Comparison of ENCODE assay signal across 9 cellular contexts in genomic region chr10:22321831-22322662, GRCh38. TPM values are rescaled to one million over a fixed set of nuclear protein-coding genes. Genes with fewer than 3 reads are reported as not detected.
DNase-seq lines count a peak whose midpoint lies in the region; ATAC-seq, FAIRE-seq and TF ChIP-seq lines count a peak whose summit lies in the region.
"Had no signal": no experiment of that assay in that cellular context is flagged by ENCODE, and none has a peak within 500 bp of the region (broad histone marks: within the 10 kb centered on the region; RNA-seq: fewer than 3 reads in every experiment).

No MANE protein-coding gene starts in this region.

- no peaks in the 10 kb centered on the region for H3K9me3 Mint-ChIP-seq in osteocyte (ENCODE audit: unreplicated experiment)

- no peak for TF ChIP-seq CTCF in AG09309 (IDR thresholded peaks at IDR 0.05; ENCODE audit: control insufficient read depth, insufficient read depth, low read depth, low read length, missing control alignments)
- TF ChIP-seq CTCF in osteocyte (IDR thresholded peaks at IDR 0.05): no peak

- peaks cover 9% of the 10 kb centered on the region for H3K36me3 Mint-ChIP-seq in osteocyte (ENCODE audit: unreplicated experiment)

- no peak for TF ChIP-seq POLR2A in H54 (IDR thresholded peaks at IDR 0.05; ENCODE audit: low read depth, low read length)

- peak overlapping the region; percentile 85 for H3K4me3 Mint-ChIP-seq in osteocyte (ENCODE audit: unreplicated experiment)

- H3K4me3 ChIP-seq in AG09309 (ENCODE audit: control insufficient read depth, low read depth, low read length): peak overlapping the region; percentile 77

- H3K27me3 Mint-ChIP-seq in osteocyte (ENCODE audit: unreplicated experiment): peaks cover 35% of the 10 kb centered on the region

- ATAC-seq in GM18519 (IDR thresholded peaks at IDR 0.05; ENCODE audit: low FRiP score, unreplicated experiment): no peak

- peak overlapping the region; percentile 60 for H3K27ac Mint-ChIP-seq in osteocyte (ENCODE audit: unreplicated experiment)

- H3K4me1 Mint-ChIP-seq in osteocyte (ENCODE audit: unreplicated experiment): peaks cover 54% of the 10 kb centered on the region

- FAIRE-seq in frontal cortex (lab: Jason Lieb, UNC) (no peak), H54 (lab: Jason Lieb, UNC) (no peak)

- CTCF ChIA-PET in HEK293T (lab: Yijun Ruan, JAX): no interaction called here

- DNase-seq in AG09309 (ENCODE audit: low read depth) (no peak), HEK293T (ENCODE audit: extremely low spot score) (peak; percentile 16), frontal cortex (ENCODE audit: low spot score in 2 of 2) (peak; percentile 71 to 84), osteocyte (ENCODE audit: extremely low spot score, unreplicated experiment) (no peak), NK-92 (lab: John Stamatoyannopoulos, UW; ENCODE audit: unreplicated experiment) (no peak), H54 (ENCODE audit: insufficient read length, low spot score) (no peak)
- DNase-seq in activated T-cell treated with anti-CD3 and anti-CD28 coated beads, Interleukin-2, amount 50 U/mL, for 48 hours: peak; percentile 53 to 62

- POLR2A ChIA-PET in HEK293T (lab: Yijun Ruan, JAX): interaction anchor here (0.8 to 1.7 kb wide), 5 partner anchors 17 to 334 kb away, joined by 3 to 7 read pairs (median 4); no protein-coding TSS in a partner anchor

TF ChIP-seq in HEK293T, 16 proteins besides CTCF, POLR2A, EP300 and RAD21:
- TF ChIP-seq HDGF (IDR thresholded peaks at IDR 0.05; ENCODE audit: borderline replicate concordance): no peak
- TF ChIP-seq SUZ12 (IDR thresholded peaks at IDR 0.05): peak; percentile 71

RNA-seq across cellular contexts. Expression of gene BMI1, which starts 1.1 kb away (rescaled TPM):
- total RNA-seq in frontal cortex: 129 TPM
- 41.7 and 48.5 TPM in 2 replicates for total RNA-seq in osteocyte

RNA-seq across cellular contexts. Expression of gene COMMD3, which starts 5.9 kb away (rescaled TPM):
- 65.6 TPM for total RNA-seq in frontal cortex
- total RNA-seq in osteocyte: 69.1 and 69.6 TPM in 2 replicates

RNA-seq across cellular contexts. Expression of gene SPAG6, which starts 23.2 kb away (rescaled TPM):
- total RNA-seq in frontal cortex (0.41 TPM), osteocyte (not detected in 2 replicates)
- total RNA-seq: left colon had no signal

Comparison
In these comparisons a context has a peak if more than half of its experiments do, and no peak if none do; other contexts are left out.
1. DNase-seq: peak in HEK293T (single experiment), activated T-cell treated with anti-CD3 and anti-CD28 coated beads, Interleukin-2, amount 50 U/mL, for 48 hours (2 of 2) and frontal cortex (2 of 2); none in AG09309 (single experiment), osteocyte (single experiment), NK-92 (single experiment) and H54 (single experiment).